In the genomic region with DNA sequence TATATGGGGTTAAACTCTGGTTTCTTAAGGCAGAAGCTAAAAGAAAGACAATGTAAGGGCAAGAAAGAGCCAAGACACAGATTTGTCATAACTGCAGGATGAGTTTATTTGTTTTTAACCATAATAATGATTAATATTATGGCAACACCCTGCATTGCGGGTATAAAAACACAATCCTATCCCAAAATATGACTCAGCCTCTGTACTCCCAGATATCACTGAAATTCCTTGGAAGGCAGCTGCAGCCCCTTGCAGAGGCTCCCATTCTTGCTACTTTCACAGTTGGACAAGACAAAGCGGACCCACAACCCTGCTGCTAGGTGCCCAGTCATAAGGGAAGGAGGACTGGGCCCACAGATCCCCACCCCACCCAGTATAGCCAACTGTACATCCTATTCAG, we compare ENCODE assay signal across 24 cellular contexts. TPM values are rescaled to one million over a fixed set of nuclear protein-coding genes. Genes with fewer than 3 reads are reported as not detected.
DNase-seq lines count a peak whose midpoint lies in the region; ATAC-seq and TF ChIP-seq lines count a peak whose summit lies in the region.
"Had no signal": no experiment of that assay in that cellular context is flagged by ENCODE, and none has a peak within 500 bp of the region (broad histone marks: within the 10 kb centered on the region; RNA-seq: fewer than 3 reads in every experiment).

No MANE protein-coding gene starts in this region.

- H3K4me3 Mint-ChIP-seq in activated T-helper 17 cell treated with anti-CD3 and anti-CD28 coated beads, Interleukin-2, amount 50 U/mL, for 72 hours = no peak overlapping the region
- H3K4me3 Mint-ChIP-seq: activated CD8-positive, alpha-beta T cell treated with anti-CD3 and anti-CD28 coated beads, Interleukin-2, amount 10 ng/mL, durations not matched to agents 7 days and 5 days; central memory CD8-positive, alpha-beta T cell; stimulated activated effector memory CD8-positive, alpha-beta T cell treated with anti-CD3 and anti-CD28 coated beads, Interleukin-12 subunit alpha, Interleukin-12 subunit beta, amount 100 ng/mL, for 72 hours had no signal

- no peak for TF ChIP-seq CTCF in RWPE2 (IDR thresholded peaks at IDR 0.05; ENCODE audit: poor library complexity, severe bottlenecking)
- no peak for TF ChIP-seq CTCF in fibroblast of lung (conservative IDR thresholded peaks at IDR 0.05 in 1 of 2, IDR thresholded peaks at IDR 0.05 in 1 of 2; ENCODE audit: low read depth in 1 of 2, low read length in 2 of 2)

- peak; percentile 57 for DNase-seq in GM23248
- DNase-seq in RWPE2 (ENCODE audit: low spot score) = no peak
- DNase-seq in fibroblast of lung (ENCODE audit: low read depth in 2 of 2) = peak; percentile 55 to 69
- no peak for DNase-seq in sciatic nerve (ENCODE audit: low spot score)
- no peak for DNase-seq in activated CD4-positive, alpha-beta T cell treated with anti-CD3 and anti-CD28 coated beads, Interleukin-2, amount 50 U/mL, for 48 hours
- DNase-seq in HEK293T (ENCODE audit: extremely low spot score) = no peak
- DNase-seq: activated CD8-positive, alpha-beta T cell treated with anti-CD3 and anti-CD28 coated beads, Interleukin-2, amount 10 ng/mL, durations not matched to agents 7 days and 5 days; activated gamma-delta T cell treated with Interleukin-2 at 50 U/mL for 16 hours; dorsolateral prefrontal cortex; KG1; NCI-H524; SIG-M5; stimulated activated CD4-positive, alpha-beta T cell treated with anti-CD3 and anti-CD28 coated beads, Interleukin-2, amount 100 ng/mL, for 24 hours; substantia nigra; SW 1271; upper lobe of right lung had no signal

- 33 to 41% methylated on average over 2 of the region's 2 CpGs for WGBS in GM23248 (ENCODE audit: low coverage in 1 of 2, low lambda C conversion rate in 2 of 2, missing lambda C conversion rate in 2 of 2), 2 experiments

- H3K36me3 Mint-ChIP-seq in activated T-helper 17 cell treated with anti-CD3 and anti-CD28 coated beads, Interleukin-2, amount 50 U/mL, for 72 hours (ENCODE audit: low read depth) = no peaks in the 10 kb centered on the region
- H3K36me3 Mint-ChIP-seq: stimulated activated effector memory CD8-positive, alpha-beta T cell treated with anti-CD3 and anti-CD28 coated beads, Interleukin-12 subunit alpha, Interleukin-12 subunit beta, amount 100 ng/mL, for 72 hours had no signal

- peaks cover 8% of the 10 kb centered on the region; the same call in 1 of the 2 replicates for H3F3A ChIP-seq in GM23248 (ENCODE audit: insufficient read depth)

- H4K20me1 ChIP-seq in GM23248 (ENCODE audit: insufficient read depth) (no peaks in the 10 kb centered on the region), fibroblast of lung (ENCODE audit: control insufficient read depth, extremely low read depth, insufficient read depth, low read length) (no peaks in the 10 kb centered on the region)

- H3K9me3 Mint-ChIP-seq in activated T-helper 17 cell treated with anti-CD3 and anti-CD28 coated beads, Interleukin-2, amount 50 U/mL, for 72 hours = no peaks in the 10 kb centered on the region
- H3K9me3 Mint-ChIP-seq: central memory CD8-positive, alpha-beta T cell; stimulated activated effector memory CD8-positive, alpha-beta T cell treated with anti-CD3 and anti-CD28 coated beads, Interleukin-12 subunit alpha, Interleukin-12 subunit beta, amount 100 ng/mL, for 72 hours had no signal

- H3K27me3 Mint-ChIP-seq in activated T-helper 17 cell treated with anti-CD3 and anti-CD28 coated beads, Interleukin-2, amount 50 U/mL, for 72 hours = no peaks in the 10 kb centered on the region
- H3K27me3 Mint-ChIP-seq: central memory CD8-positive, alpha-beta T cell had no signal

- H3K4me2 ChIP-seq in GM23248 (ENCODE audit: unreplicated experiment) (no peak overlapping the region), fibroblast of lung (ENCODE audit: extremely low read depth, insufficient read depth, low read length) (no peak overlapping the region)
- H3K4me2 ChIP-seq: smooth muscle cell had no signal

- H3K9ac ChIP-seq in GM23248 = no peak overlapping the region
- no peak overlapping the region for H3K9ac ChIP-seq in fibroblast of lung (ENCODE audit: insufficient read depth, low read length)

- intact Hi-C loops in sciatic nerve (cut with DNase I) = no loop called here

- H3K27ac ChIP-seq in GM23248 (peak overlapping the region; percentile 8; the same call in 1 of the 2 replicates), RWPE2 (ENCODE audit: poor library complexity, severe bottlenecking) (no peak overlapping the region), fibroblast of lung (ENCODE audit: insufficient read depth, low read length) (no peak overlapping the region)
- H3K27ac ChIP-seq: dorsolateral prefrontal cortex, upper lobe of right lung had no signal

- no peaks in the 10 kb centered on the region for H3K4me1 Mint-ChIP-seq in activated T-helper 17 cell treated with anti-CD3 and anti-CD28 coated beads, Interleukin-2, amount 50 U/mL, for 72 hours
- H3K4me1 Mint-ChIP-seq: central memory CD8-positive, alpha-beta T cell; stimulated activated effector memory CD8-positive, alpha-beta T cell treated with anti-CD3 and anti-CD28 coated beads, Interleukin-12 subunit alpha, Interleukin-12 subunit beta, amount 100 ng/mL, for 72 hours had no signal

- in situ Hi-C loops in GM23248 (cut with MboI) = no loop called here

- H3K9me3 ChIP-seq in GM23248 (ENCODE audit: low read depth) (no peaks in the 10 kb centered on the region), RWPE2 (ENCODE audit: severe bottlenecking) (no peaks in the 10 kb centered on the region), fibroblast of lung (ENCODE audit: control insufficient read depth, insufficient read depth, low read depth, low read length) (no peaks in the 10 kb centered on the region)
- H3K9me3 ChIP-seq: upper lobe of right lung had no signal

- ATAC-seq in RWPE2 (ENCODE audit: low read depth) (peak; percentile 91), sciatic nerve (peak; percentile 49), GM21619 (IDR thresholded peaks at IDR 0.05; ENCODE audit: unreplicated experiment) (no peak)
- no peak for ATAC-seq in activated T-helper 17 cell treated with anti-CD3 and anti-CD28 coated beads, Interleukin-2, amount 50 U/mL, for 72 hours (replicated peaks)
- ATAC-seq: activated CD4-positive, CD25-positive, alpha-beta regulatory T cell treated with anti-CD3 and anti-CD28 coated beads, Interleukin-2, amount 50 U/mL, for 24 hours; activated CD8-positive, alpha-beta T cell treated with anti-CD3 and anti-CD28 coated beads, Interleukin-2, amount 10 ng/mL, durations not matched to agents 7 days and 5 days; stimulated activated effector memory CD8-positive, alpha-beta T cell treated with anti-CD3 and anti-CD28 coated beads, Interleukin-12 subunit alpha, Interleukin-12 subunit beta, amount 100 ng/mL, for 72 hours; upper lobe of right lung had no signal

- POLR2A ChIA-PET in HEK293T (lab: Yijun Ruan, JAX) = no interaction called here

- no peaks in the 10 kb centered on the region for H3K9me2 ChIP-seq in GM23248 (ENCODE audit: insufficient read depth)

- CTCF ChIA-PET in HEK293T (lab: Yijun Ruan, JAX) = interaction anchor here (0.6 kb wide), 1 partner anchor 56 kb away, joined by 3 read pairs; no protein-coding TSS in a partner anchor

- H3K4me3 ChIP-seq in GM23248 = no peak overlapping the region
- no peak overlapping the region for H3K4me3 ChIP-seq in RWPE2 (ENCODE audit: severe bottlenecking)
- H3K4me3 ChIP-seq in fibroblast of lung (replicated peaks in 1 of 4; ENCODE audit: control extremely low read depth in 1 of 4, insufficient read depth in 1 of 4, low read depth in 3 of 4, low read length in 4 of 4) = no peak overlapping the region
- H3K4me3 ChIP-seq: dorsolateral prefrontal cortex, lung, smooth muscle cell, upper lobe of right lung had no signal

- H3K27me3 ChIP-seq in GM23248 (replicated peaks; ENCODE audit: insufficient read depth) (no peaks in the 10 kb centered on the region), RWPE2 (ENCODE audit: insufficient read depth, poor library complexity, severe bottlenecking) (no peaks in the 10 kb centered on the region), fibroblast of lung (ENCODE audit: control insufficient read depth, insufficient read depth, low read length) (no peaks in the 10 kb centered on the region)
- H3K27me3 ChIP-seq: upper lobe of right lung had no signal

- H3K79me2 ChIP-seq in GM23248 (ENCODE audit: insufficient read depth) (no peaks in the 10 kb centered on the region), fibroblast of lung (ENCODE audit: control insufficient read depth, insufficient read depth, low read length) (no peaks in the 10 kb centered on the region)

- no peak overlapping the region for H3K27ac Mint-ChIP-seq in activated T-helper 17 cell treated with anti-CD3 and anti-CD28 coated beads, Interleukin-2, amount 50 U/mL, for 72 hours
- H3K27ac Mint-ChIP-seq: activated CD8-positive, alpha-beta T cell treated with anti-CD3 and anti-CD28 coated beads, Interleukin-2, amount 10 ng/mL, durations not matched to agents 7 days and 5 days; stimulated activated effector memory CD8-positive, alpha-beta T cell treated with anti-CD3 and anti-CD28 coated beads, Interleukin-12 subunit alpha, Interleukin-12 subunit beta, amount 100 ng/mL, for 72 hours had no signal

- no peak overlapping the region for H2AFZ ChIP-seq in GM23248
- no peak overlapping the region for H2AFZ ChIP-seq in fibroblast of lung (ENCODE audit: low read length)

- no peaks in the 10 kb centered on the region for H3K36me3 ChIP-seq in GM23248 (ENCODE audit: low read depth)
- H3K36me3 ChIP-seq in RWPE2 (ENCODE audit: low read depth) = no peaks in the 10 kb centered on the region
- no peaks in the 10 kb centered on the region for H3K36me3 ChIP-seq in fibroblast of lung (ENCODE audit: control insufficient read depth, insufficient read depth, low read length)
- H3K36me3 ChIP-seq: upper lobe of right lung had no signal

- H3K4me1 ChIP-seq in GM23248 (ENCODE audit: insufficient read depth) = peaks cover 25% of the 10 kb centered on the region
- H3K4me1 ChIP-seq in RWPE2 (ENCODE audit: insufficient read depth, poor library complexity, severe bottlenecking) = peaks cover 3% of the 10 kb centered on the region
- peaks cover 4% of the 10 kb centered on the region for H3K4me1 ChIP-seq in fibroblast of lung (ENCODE audit: control insufficient read depth, extremely low read depth, insufficient read depth, low read length)
- H3K4me1 ChIP-seq: upper lobe of right lung had no signal

TF ChIP-seq in HEK293T, 16 proteins besides CTCF, POLR2A, EP300 and RAD21 (continues in another document):
- no peak for TF ChIP-seq CTBP1 (IDR thresholded peaks at IDR 0.05; ENCODE audit: borderline replicate concordance)
- no peak for TF ChIP-seq BHLHE40 (IDR thresholded peaks at IDR 0.05; ENCODE audit: borderline replicate concordance)
- no peak for TF ChIP-seq ZNF384 (IDR thresholded peaks at IDR 0.05)
- TF ChIP-seq FOXM1 (IDR thresholded peaks at IDR 0.05; ENCODE audit: borderline replicate concordance) = no peak
- TF ChIP-seq SP1 (IDR thresholded peaks at IDR 0.05) = no peak

RNA-seq across cellular contexts. Expression of gene FGF16, which starts 20.4 kb away (rescaled TPM):
- total RNA-seq in GM23248 (2014; rRNA removed; shearing (Covaris generic)) = 0.22 TPM in 1 of 2 replicates, not detected in the other
- polyA plus RNA-seq in GM23248 (2016; fragmentation: Nextera tagmentation; extraction: Ambion mirVana) = not detected in 2 replicates
- total RNA-seq in fibroblast of lung = not detected in 2 replicates
- polyA plus RNA-seq in fibroblast of lung = not detected in 2 replicates
- 0.10 TPM in 1 of 2 replicates, not detected in the other for polyA plus RNA-seq in fibroblast of lung (2012)
- not detected in 2 replicates for polyA minus RNA-seq in fibroblast of lung (ENCODE audit: low replicate concordance)
- 0.40 TPM for total RNA-seq in sciatic nerve
- not detected for total RNA-seq in activated T-helper 17 cell treated with anti-CD3 and anti-CD28 coated beads, Interleukin-2, amount 50 U/mL, for 72 hours
- total RNA-seq: activated CD8-positive, alpha-beta T cell treated with anti-CD3 and anti-CD28 coated beads, Interleukin-2, amount 10 ng/mL, durations not matched to agents 7 days and 5 days; lung; smooth muscle cell; upper lobe of right lung had no signal
- polyA plus RNA-seq: keratinocyte, smooth muscle cell had no signal

Comparison
In these comparisons a context has a peak if more than half of its experiments do, and no peak if none do; other contexts are left out.
1. DNase-seq: peak in GM23248 (single experiment) and fibroblast of lung (2 of 2); none in RWPE2 (single experiment), sciatic nerve (single experiment), activated CD4-positive, alpha-beta T cell treated with anti-CD3 and anti-CD28 coated beads, Interleukin-2, amount 50 U/mL, for 48 hours (0 of 2) and HEK293T (single experiment).
2. ATAC-seq: peak in RWPE2 (single experiment) and sciatic nerve (single experiment); none in GM21619 (single experiment) and activated T-helper 17 cell treated with anti-CD3 and anti-CD28 coated beads, Interleukin-2, amount 50 U/mL, for 72 hours (single experiment).